Comparison of ENCODE assay signal across 1 cellular context in genomic region chr10:28381903-28382347, GRCh38.
A peak's percentile ranks its signal among the peaks of the same experiment; 100 is the strongest.
TF ChIP-seq lines count a peak whose summit lies in the region.

No MANE protein-coding gene starts in this region.

TF ChIP-seq in K562, 482 proteins besides CTCF, POLR2A, EP300 and RAD21 (continued from another document and continues in another):
- TF ChIP-seq ARID4B (CRISPR knock-in tag; IDR thresholded peaks at IDR 0.05) (no peak), HDAC3 (IDR thresholded peaks at IDR 0.05; ENCODE audit: borderline replicate concordance, partially characterized antibody) (no peak), LCOR (CRISPR knock-in tag; IDR thresholded peaks at IDR 0.05) (no peak), JUND (IDR thresholded peaks at IDR 0.05; ENCODE audit: borderline replicate concordance, low read depth, low read length) (peak; percentile 34; the same call in 1 of the 2 replicates), JUND (tag; IDR thresholded peaks at IDR 0.05; ENCODE audit: borderline replicate concordance, low read depth, low read length) (no peak), CBX3 (IDR thresholded peaks at IDR 0.05; ENCODE audit: borderline replicate concordance in 1 of 2, low read length in 2 of 2) (no peak), ZNF778 (CRISPR knock-in tag; IDR thresholded peaks at IDR 0.05) (no peak), SIN3B (IDR thresholded peaks at IDR 0.05; ENCODE audit: low read depth) (no peak), NR4A1 (CRISPR knock-in tag; IDR thresholded peaks at IDR 0.05) (no peak), NR4A1 (tag; IDR thresholded peaks at IDR 0.05) (no peak), ZMIZ1 (IDR thresholded peaks at IDR 0.05; ENCODE audit: low read depth in 2 of 2, low read length in 2 of 2) (no peak), MAFK (IDR thresholded peaks at IDR 0.05; ENCODE audit: low read length) (peak; percentile 47), TFAM (CRISPR knock-in tag; conservative IDR thresholded peaks at IDR 0.05) (no peak), ZFPM2 (CRISPR knock-in tag; IDR thresholded peaks at IDR 0.05) (no peak), SAFB (IDR thresholded peaks at IDR 0.05; ENCODE audit: borderline replicate concordance, low read depth, low read length) (no peak), ZNF384 (IDR thresholded peaks at IDR 0.05; ENCODE audit: low read depth, low read length) (peak; percentile 56; the same call in 1 of the 2 replicates), THAP7 (CRISPR knock-in tag; IDR thresholded peaks at IDR 0.05) (no peak), SNRNP70 (optimal IDR thresholded peaks at IDR 0.05; ENCODE audit: low read depth, low read length) (no peak), CBX5 (IDR thresholded peaks at IDR 0.05; ENCODE audit: borderline replicate concordance, low read depth) (no peak), ZNF280B (CRISPR knock-in tag; IDR thresholded peaks at IDR 0.05) (no peak), TAF1 (IDR thresholded peaks at IDR 0.05; ENCODE audit: control insufficient read depth, extremely low read depth, insufficient read depth, low read length, severe bottlenecking) (no peak), PRMT5 (CRISPR knock-in tag; IDR thresholded peaks at IDR 0.05) (no peak), ZNF695 (CRISPR knock-in tag; IDR thresholded peaks at IDR 0.05) (no peak), CHAMP1 (IDR thresholded peaks at IDR 0.05) (no peak), NCOA6 (IDR thresholded peaks at IDR 0.05) (no peak), BACH1 (tag; IDR thresholded peaks at IDR 0.05) (no peak), ZNF77 (CRISPR knock-in tag; IDR thresholded peaks at IDR 0.05) (no peak), ZNF232 (CRISPR knock-in tag; IDR thresholded peaks at IDR 0.05) (no peak), THRA (IDR thresholded peaks at IDR 0.05) (no peak), CSDE1 (IDR thresholded peaks at IDR 0.05) (no peak), BHLHE40 (IDR thresholded peaks at IDR 0.05; ENCODE audit: low read length) (0 out of 2 replicates have a peak, but pooled peaks have one; percentile 31), ATF6 (CRISPR knock-in tag; IDR thresholded peaks at IDR 0.05) (no peak), POLR2AphosphoS5 (IDR thresholded peaks at IDR 0.05; ENCODE audit: control insufficient read depth, insufficient read depth, low read depth, low read length) (no peak), E2F3 (CRISPR knock-in tag; IDR thresholded peaks at IDR 0.05) (no peak), BRF1 (IDR thresholded peaks at IDR 0.05; ENCODE audit: borderline replicate concordance, extremely low read depth, insufficient read length) (no peak), TBP (optimal IDR thresholded peaks at IDR 0.05; ENCODE audit: low read depth, low read length) (no peak), ESRRA (IDR thresholded peaks at IDR 0.05; ENCODE audit: borderline replicate concordance, low read depth) (peak; percentile 18; the same call in 1 of the 2 replicates), PML (IDR thresholded peaks at IDR 0.05; ENCODE audit: low read length) (no peak), ZC3H11A (IDR thresholded peaks at IDR 0.05; ENCODE audit: low read depth, low read length) (no peak), KDM5B (IDR thresholded peaks at IDR 0.05; ENCODE audit: insufficient replicate concordance, low read depth, low read length) (no peak), HMBOX1 (IDR thresholded peaks at IDR 0.05) (no peak), ZNF639 (CRISPR knock-in tag; conservative IDR thresholded peaks at IDR 0.05 in 1 of 2, IDR thresholded peaks at IDR 0.05 in 1 of 2) (no peak), RCOR1 (IDR thresholded peaks at IDR 0.05; ENCODE audit: borderline replicate concordance in 1 of 2, low read depth in 2 of 2, low read length in 2 of 2) (0 out of 4 replicates have a peak, but pooled peaks of 1 of the 2 experiments have one; percentile 20)
